Comparison of ENCODE assay signal across 15 cellular contexts in the genomic region with DNA sequence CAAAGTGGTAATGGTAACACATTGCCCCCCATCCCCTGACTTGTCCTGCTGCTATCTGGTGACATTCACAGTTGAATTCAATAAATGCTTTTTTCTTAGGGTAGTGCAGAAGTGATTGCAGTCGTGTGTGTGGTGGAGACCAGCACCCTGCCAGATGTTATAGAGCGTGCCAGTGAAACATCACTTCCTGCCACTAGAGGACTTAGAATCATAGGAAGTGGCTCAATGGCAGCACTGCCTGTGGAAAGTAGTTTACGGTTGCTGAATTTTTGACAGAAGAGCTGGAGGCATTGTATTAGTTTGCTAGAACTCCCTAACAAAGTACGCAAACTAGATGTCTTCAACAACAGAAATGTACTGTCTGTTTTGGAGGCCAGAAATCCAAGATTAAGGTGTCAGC. TPM values are rescaled to one million over a fixed set of nuclear protein-coding genes. Genes with fewer than 3 reads are reported as not detected.
A peak's percentile ranks its signal among the peaks of the same experiment; 100 is the strongest.
DNase-seq lines count a peak whose midpoint lies in the region; ATAC-seq and TF ChIP-seq lines count a peak whose summit lies in the region.
"Had no signal": no experiment of that assay in that cellular context is flagged by ENCODE, and none has a peak within 500 bp of the region (broad histone marks: within the 10 kb centered on the region; RNA-seq: fewer than 3 reads in every experiment).

No MANE protein-coding gene starts in this region.

- H3K36me3 Mint-ChIP-seq in chondrocyte (ENCODE audit: low read depth) = peaks cover 2% of the 10 kb centered on the region

- H2AFZ ChIP-seq in DND-41 (ENCODE audit: low read depth, low read length) (peak overlapping the region; percentile 0; the same call in 1 of the 2 replicates), Loucy (ENCODE audit: low read length) (no peak overlapping the region)

- H3K27me3 ChIP-seq in DND-41 (ENCODE audit: insufficient read depth, low read length, poor library complexity) (no peaks in the 10 kb centered on the region), Loucy (ENCODE audit: insufficient read depth, low read length, poor library complexity, severe bottlenecking) (no peaks in the 10 kb centered on the region)
- H3K27me3 ChIP-seq: uterus had no signal

- peak; percentile 92 for ATAC-seq in DND-41 (ENCODE audit: insufficient read depth, low read depth)
- peak; percentile 38 for ATAC-seq in GM21786 (IDR thresholded peaks at IDR 0.05; ENCODE audit: unreplicated experiment)
- ATAC-seq in sciatic nerve = no peak

- no peaks in the 10 kb centered on the region for H3K27me3 Mint-ChIP-seq in chondrocyte (ENCODE audit: low read depth)

- H3K4me1 ChIP-seq in DND-41 (ENCODE audit: insufficient read depth, low read length) (peaks cover 3% of the 10 kb centered on the region; the same call in 1 of the 2 replicates), Loucy (ENCODE audit: insufficient read depth, low read length, poor library complexity, severe bottlenecking) (peaks cover 19% of the 10 kb centered on the region)
- H3K4me1 ChIP-seq: uterus had no signal

- H3K27ac ChIP-seq in DND-41 (ENCODE audit: low read length) = no peak overlapping the region
- H3K27ac ChIP-seq: uterus had no signal

- H3K4me3 ChIP-seq in DND-41 (ENCODE audit: low read depth in 1 of 2, low read length in 2 of 2) = no peak overlapping the region
- H3K4me3 ChIP-seq in Loucy (ENCODE audit: low read length, poor library complexity, severe bottlenecking) = no peak overlapping the region
- H3K4me3 ChIP-seq: uterus had no signal

- intact Hi-C loops in sciatic nerve (cut with DNase I) = no loop called here

- H3K4me3 Mint-ChIP-seq in chondrocyte (ENCODE audit: unreplicated experiment) = no peak overlapping the region

- no peak for TF ChIP-seq POLR2A in erythroblast (IDR thresholded peaks at IDR 0.05; ENCODE audit: low read length)

- H4K20me1 ChIP-seq in DND-41 (ENCODE audit: insufficient read depth, low read length) (no peaks in the 10 kb centered on the region), Loucy (ENCODE audit: insufficient read depth, low read length, poor library complexity, severe bottlenecking) (no peaks in the 10 kb centered on the region)

- H3K9me3 ChIP-seq in DND-41 (ENCODE audit: insufficient read depth, low read length, severe bottlenecking) (no peaks in the 10 kb centered on the region), Loucy (ENCODE audit: insufficient read depth, low read depth, low read length) (no peaks in the 10 kb centered on the region)
- H3K9me3 ChIP-seq: uterus had no signal

- peak; percentile 53 for TF ChIP-seq CTCF in DND-41 (IDR thresholded peaks at IDR 0.05; ENCODE audit: borderline replicate concordance, extremely low read depth, low read length, poor library complexity, severe bottlenecking)
- TF ChIP-seq CTCF in Loucy (conservative IDR thresholded peaks at IDR 0.05; ENCODE audit: low read length) = peak; percentile 50
- peak; percentile 14 for TF ChIP-seq CTCF in chondrocyte (IDR thresholded peaks at IDR 0.05)

- no peaks in the 10 kb centered on the region for H3F3A ChIP-seq in Loucy (ENCODE audit: low read depth)

- H3K4me2 ChIP-seq in DND-41 (ENCODE audit: insufficient read depth, low read length) (no peak overlapping the region), Loucy (ENCODE audit: low read depth, low read length, poor library complexity, severe bottlenecking) (no peak overlapping the region)

- H3K36me3 ChIP-seq in DND-41 (ENCODE audit: insufficient read depth, low read length) (no peaks in the 10 kb centered on the region), Loucy (ENCODE audit: insufficient read depth, low read length) (peaks cover 44% of the 10 kb centered on the region; the same call in 1 of the 2 replicates)
- H3K36me3 ChIP-seq: uterus had no signal

- H3K4me1 Mint-ChIP-seq in chondrocyte (ENCODE audit: low read depth) = no peaks in the 10 kb centered on the region

- H3K79me2 ChIP-seq in DND-41 (ENCODE audit: insufficient read depth, low read length) = no peaks in the 10 kb centered on the region
- no peaks in the 10 kb centered on the region for H3K79me2 ChIP-seq in Loucy (ENCODE audit: insufficient read depth, low read length)

- H3K9ac ChIP-seq in DND-41 (ENCODE audit: low read depth, low read length) (no peak overlapping the region), Loucy (ENCODE audit: low read depth, low read length, poor library complexity, severe bottlenecking) (no peak overlapping the region)

- no peak overlapping the region for H3K27ac Mint-ChIP-seq in chondrocyte (ENCODE audit: unreplicated experiment)

- DNase-seq in DND-41 (peak; percentile 29), chondrocyte (ENCODE audit: low spot score) (no peak), erythroblast (lab: John Stamatoyannopoulos, UW) (no peak), hypothalamus (lab: John Stamatoyannopoulos, UW) (no peak), sciatic nerve (ENCODE audit: low spot score) (no peak)
- DNase-seq in activated CD4-positive, alpha-beta T cell treated with anti-CD3 and anti-CD28 coated beads for 48 hours = no peak
- DNase-seq: activated T-cell treated with anti-CD3 and anti-CD28 coated beads, Interleukin-2, amount 50 U/mL, for 48 hours; anterior cingulate cortex; NCI-H2081; stimulated activated CD8-positive, alpha-beta memory T cell treated with anti-CD3 and anti-CD28 coated beads, Interleukin-4, amount 100 ng/mL, for 48 hours; uterus had no signal

- no peaks in the 10 kb centered on the region for H3K9me2 ChIP-seq in Loucy (replicated peaks; ENCODE audit: low read depth, low read length)

- H3K9me3 Mint-ChIP-seq in chondrocyte (ENCODE audit: low read depth) = no peaks in the 10 kb centered on the region

RNA-seq across cellular contexts. Expression of gene P2RY12, which starts 37.4 kb away (rescaled TPM):
- total RNA-seq in chondrocyte (not detected in 3 replicates), sciatic nerve (27.1 TPM)
- total RNA-seq: glomerular endothelial cell, HT1080 had no signal

RNA-seq across cellular contexts. Expression of gene IGSF10, which starts 38.9 kb away (rescaled TPM):
- total RNA-seq in chondrocyte (0.10 to 0.39 TPM (median 0.10 TPM) in 3 replicates), sciatic nerve (1.2 TPM)

Comparison
In these comparisons a context has a peak if more than half of its experiments do, and no peak if none do; other contexts are left out.
1. RNA of gene P2RY12, which starts 37.4 kb away (total RNA-seq): 27.1 TPM in sciatic nerve (single experiment); not detected in chondrocyte; every median in the first group is over 10 times any median in the second.
2. Peak in every context shown above with its lines, with median percentiles within 50 percentile points of each other: CTCF ChIP-seq.